ENCODE assay signal across 9 cellular contexts in the genomic region with DNA sequence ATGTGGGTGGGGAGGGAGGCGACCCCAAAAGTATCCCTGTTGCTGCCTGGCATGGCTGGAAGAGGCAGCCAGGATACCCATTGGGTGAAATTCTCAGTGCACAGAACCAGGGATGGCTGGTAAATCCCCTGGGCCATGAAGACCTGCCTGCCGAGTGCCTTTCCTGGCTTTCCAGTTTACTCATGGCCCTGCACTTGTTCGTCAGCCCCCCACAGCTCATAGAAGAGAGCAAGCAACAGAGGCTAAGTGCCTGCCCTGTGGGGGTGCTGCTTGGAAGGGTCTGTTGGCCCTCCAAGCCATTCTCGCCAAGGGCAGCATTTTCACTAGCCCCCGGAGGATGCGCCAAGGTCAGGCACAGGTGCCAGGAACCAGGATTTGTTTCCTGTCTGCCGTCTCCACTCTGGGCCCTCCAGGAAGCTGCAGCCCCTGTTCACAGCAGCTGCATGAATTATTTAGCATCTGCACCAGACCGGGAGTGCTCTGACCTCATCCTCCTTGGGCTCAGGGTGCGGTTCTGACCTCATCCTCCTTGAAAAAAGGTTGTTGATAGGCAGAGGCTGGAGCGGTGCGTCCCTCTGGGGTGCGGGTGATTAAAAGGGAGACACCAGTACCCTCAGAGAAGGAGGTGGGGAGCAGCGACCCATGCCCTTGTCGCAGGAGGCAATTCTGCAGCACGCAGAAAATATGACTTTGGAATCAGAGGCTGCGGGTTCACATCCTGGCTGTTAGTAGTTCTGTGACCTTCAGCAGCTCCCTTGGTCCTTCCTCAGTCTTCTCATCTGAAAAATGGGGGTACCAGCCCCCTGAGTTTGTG. TPM values are rescaled to one million over a fixed set of nuclear protein-coding genes. Genes with fewer than 3 reads are reported as not detected.
DNase-seq lines count a peak whose midpoint lies in the region; ATAC-seq and TF ChIP-seq lines count a peak whose summit lies in the region.
"Had no signal": no experiment of that assay in that cellular context is flagged by ENCODE, and none has a peak within 500 bp of the region (broad histone marks: within the 10 kb centered on the region; RNA-seq: fewer than 3 reads in every experiment).

No MANE protein-coding gene starts in this region.

- DNase-seq in CD4-positive, alpha-beta memory T cell, result no peak
- DNase-seq in NB4 (ENCODE audit: low read depth) (peak; percentile 38), cerebellar cortex (ENCODE audit: low spot score) (peak; percentile 28), Ammon's horn (ENCODE audit: low spot score) (no peak), kidney glomerular epithelial cell (lab: John Stamatoyannopoulos, UW) (no peak), AG08395 (ENCODE audit: low spot score) (no peak)
- no peak for DNase-seq in natural killer cell treated with Interleukin-12 subunit alpha and Interleukin-12 subunit beta and Interleukin-15 and Interleukin-18, amount 100 ng/mL, for 72 hours (ENCODE audit: low spot score)
- DNase-seq: Kasumi-1 had no signal

- no peak for TF ChIP-seq POLR2A in NB4 (IDR thresholded peaks at IDR 0.05; ENCODE audit: extremely low read depth, insufficient read length)

- intact Hi-C loops in CD4-positive, alpha-beta memory T cell (cut with micrococcal nuclease), result no loop called here

- CTCF ChIA-PET in CD4-positive, alpha-beta memory T cell (lab: Charles Lee; ENCODE audit: partially characterized antibody), result interaction anchor here (1.5 to 9.9 kb wide), 3 partner anchors 15 to 74 kb away, joined by 5 to 105 read pairs (median 34); no protein-coding TSS in a partner anchor

- TF ChIP-seq CTCF in NB4 (IDR thresholded peaks at IDR 0.05; ENCODE audit: low read depth, low read length), result no peak

- peak overlapping the region in 3 of 7 donors; percentile 2 to 88 (median 82) for H3K27ac Mint-ChIP-seq in CD4-positive, alpha-beta memory T cell
- no peak overlapping the region for H3K27ac Mint-ChIP-seq in natural killer cell treated with Interleukin-12 subunit alpha and Interleukin-12 subunit beta and Interleukin-15 and Interleukin-18, amount 100 ng/mL, for 72 hours

- H3K36me3 ChIP-seq in CD4-positive, alpha-beta memory T cell (ENCODE audit: insufficient read depth, low read length), result no peaks in the 10 kb centered on the region

- no peak overlapping the region for H3K27ac ChIP-seq in CD4-positive, alpha-beta memory T cell (ENCODE audit: low read depth, low read length)

- H3K4me1 Mint-ChIP-seq in CD4-positive, alpha-beta memory T cell, result peaks cover 5 to 35% (median 19%) of the 10 kb centered on the region in 4 donors
- H3K4me1 Mint-ChIP-seq in natural killer cell treated with Interleukin-12 subunit alpha and Interleukin-12 subunit beta and Interleukin-15 and Interleukin-18, amount 100 ng/mL, for 72 hours (ENCODE audit: low read depth in 2 of 2), result peaks cover 5 to 7% of the 10 kb centered on the region in 2 donors

- peaks cover 28% of the 10 kb centered on the region for H3K4me1 ChIP-seq in CD4-positive, alpha-beta memory T cell (ENCODE audit: insufficient read depth, low read length)

- H3K27me3 ChIP-seq in CD4-positive, alpha-beta memory T cell (ENCODE audit: insufficient read depth, low read length), result no peaks in the 10 kb centered on the region

- H3K36me3 Mint-ChIP-seq in CD4-positive, alpha-beta memory T cell, result no peaks in the 10 kb centered on the region
- no peaks in the 10 kb centered on the region for H3K36me3 Mint-ChIP-seq in natural killer cell treated with Interleukin-12 subunit alpha and Interleukin-12 subunit beta and Interleukin-15 and Interleukin-18, amount 100 ng/mL, for 72 hours

- no peaks in the 10 kb centered on the region for H3K9me3 ChIP-seq in CD4-positive, alpha-beta memory T cell (ENCODE audit: control insufficient read depth in 1 of 2, low read length in 2 of 2)

- peak overlapping the region in 7 of 8 donors; percentile 33 to 74 (median 64) for H3K4me3 Mint-ChIP-seq in CD4-positive, alpha-beta memory T cell
- H3K4me3 Mint-ChIP-seq in natural killer cell treated with Interleukin-12 subunit alpha and Interleukin-12 subunit beta and Interleukin-15 and Interleukin-18, amount 100 ng/mL, for 72 hours, result peak overlapping the region; percentile 41

- H3K4me3 ChIP-seq in CD4-positive, alpha-beta memory T cell (ENCODE audit: low read length in 2 of 2), result no peak overlapping the region
- H3K4me3 ChIP-seq in NB4 (ENCODE audit: low read depth, low read length), result no peak overlapping the region

- ATAC-seq in natural killer cell treated with Interleukin-12 subunit alpha and Interleukin-12 subunit beta and Interleukin-15 and Interleukin-18, amount 100 ng/mL, for 72 hours, result no peak
- ATAC-seq in HG03460 (IDR thresholded peaks at IDR 0.05; ENCODE audit: unreplicated experiment), result no peak

- H3K9me3 Mint-ChIP-seq in CD4-positive, alpha-beta memory T cell, result no peaks in the 10 kb centered on the region
- H3K9me3 Mint-ChIP-seq in natural killer cell treated with Interleukin-12 subunit alpha and Interleukin-12 subunit beta and Interleukin-15 and Interleukin-18, amount 100 ng/mL, for 72 hours, result no peaks in the 10 kb centered on the region

- POLR2A ChIA-PET in CD4-positive, alpha-beta memory T cell (lab: Charles Lee; ENCODE audit: partially characterized antibody), result interaction anchor here (0.6 kb wide), 1 partner anchor 165 kb away, joined by 3 read pairs; no protein-coding TSS in a partner anchor

- H3K27me3 Mint-ChIP-seq in CD4-positive, alpha-beta memory T cell, result no peaks in the 10 kb centered on the region
- no peaks in the 10 kb centered on the region for H3K27me3 Mint-ChIP-seq in natural killer cell treated with Interleukin-12 subunit alpha and Interleukin-12 subunit beta and Interleukin-15 and Interleukin-18, amount 100 ng/mL, for 72 hours

RNA-seq across cellular contexts. Expression of gene CD300A, which starts 14.2 kb away (rescaled TPM):
- 10 to 100 TPM; 27.6 to 28.8 TPM for total RNA-seq in CD4-positive, alpha-beta memory T cell
- polyA plus RNA-seq in CD4-positive, alpha-beta memory T cell, result 10 to 100 TPM; 38.7 to 51.4 TPM
- total RNA-seq in natural killer cell treated with Interleukin-12 subunit alpha and Interleukin-12 subunit beta and Interleukin-15 and Interleukin-18, amount 100 ng/mL, for 72 hours, result 10 to 100 TPM; 17.6 to 43.7 TPM

RNA-seq across cellular contexts. Expression of gene GPRC5C, which starts 20.3 kb away (rescaled TPM):
- total RNA-seq in CD4-positive, alpha-beta memory T cell, result not detected
- polyA plus RNA-seq in CD4-positive, alpha-beta memory T cell, result not detected
- total RNA-seq in natural killer cell treated with Interleukin-12 subunit alpha and Interleukin-12 subunit beta and Interleukin-15 and Interleukin-18, amount 100 ng/mL, for 72 hours, result under 1 TPM in 1 of 2 donors, not detected in 1; 0.25 TPM

Comparison
In these comparisons a context has a peak if more than half of its experiments do, and no peak if none do; other contexts are left out.
1. DNase-seq: peak in NB4 (single experiment) and cerebellar cortex (single experiment); none in CD4-positive, alpha-beta memory T cell (0 of 5), natural killer cell treated with Interleukin-12 subunit alpha and Interleukin-12 subunit beta and Interleukin-15 and Interleukin-18, amount 100 ng/mL, for 72 hours (single experiment), Ammon's horn (single experiment), kidney glomerular epithelial cell (single experiment) and AG08395 (single experiment).